ENCODE assay signal across 7 cellular contexts in the genomic region with DNA sequence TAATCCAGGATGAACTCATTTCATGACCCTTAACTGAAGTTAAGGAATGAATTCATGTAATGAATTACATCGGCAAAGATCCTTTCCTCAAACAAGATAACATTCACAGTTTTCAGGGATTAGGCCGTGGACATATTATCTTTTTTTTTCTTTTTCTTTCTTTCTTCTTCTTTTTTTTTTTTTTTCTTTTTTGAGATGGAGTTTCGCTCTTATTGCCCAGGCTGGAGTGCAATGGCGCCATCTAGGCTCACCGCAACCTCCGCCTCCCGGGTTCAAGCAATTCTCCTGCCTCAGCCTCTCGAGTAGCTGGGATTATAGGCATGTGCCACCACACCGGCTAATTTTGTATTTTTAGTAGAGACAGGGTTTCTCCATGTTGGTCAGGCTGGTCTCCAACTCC. TPM values are rescaled to one million over a fixed set of nuclear protein-coding genes. Genes with fewer than 3 reads are reported as not detected.
"Had no signal": no experiment of that assay in that cellular context is flagged by ENCODE, and none has a peak within 500 bp of the region (broad histone marks: within the 10 kb centered on the region; RNA-seq: fewer than 3 reads in every experiment).

No MANE protein-coding gene starts in this region.

RNA-seq across cellular contexts. Expression of gene BCAN, which starts 10.8 kb away (rescaled TPM):
- total RNA-seq: activated CD4-positive, alpha-beta T cell treated with anti-CD3 and anti-CD28 coated beads, Interleukin-2, amount 10 ng/mL, durations not matched to agents 24 days and 14 days; activated T-helper 1 cell treated with anti-CD3 and anti-CD28 coated beads, Interleukin-12 subunit alpha, Interleukin-12 subunit beta, Interleukin-2, Interleukin-4 antibody, amounts not matched to agents 30 ng/mL and 10 ng/mL and 1 ng/mL, durations not matched to agents 14 hours and 24 hours and 36 hours; chondrocyte; T-cell had no signal

RNA-seq across cellular contexts. Expression of gene HAPLN2, which starts 11.9 kb away (rescaled TPM):
- total RNA-seq: activated B cell treated with CpG ODN at 0.5 μM for 24 hours; activated CD4-positive, alpha-beta T cell treated with anti-CD3 and anti-CD28 coated beads, Interleukin-2, amount 10 ng/mL, durations not matched to agents 24 days and 14 days; activated CD8-positive, alpha-beta memory T cell treated with anti-CD3 and anti-CD28 coated beads, Interleukin-2, amount 10 ng/mL, durations not matched to agents 7 days and 5 days; activated T-helper 1 cell treated with anti-CD3 and anti-CD28 coated beads, Interleukin-12 subunit alpha, Interleukin-12 subunit beta, Interleukin-2, Interleukin-4 antibody, amounts not matched to agents 30 ng/mL and 10 ng/mL and 1 ng/mL, durations not matched to agents 14 hours and 24 hours and 36 hours; breast epithelium; chondrocyte had no signal

RNA-seq across cellular contexts. Expression of gene NES, which starts 46.1 kb away (rescaled TPM):
- total RNA-seq: activated B cell treated with CpG ODN at 0.5 μM for 24 hours; activated CD8-positive, alpha-beta memory T cell treated with anti-CD3 and anti-CD28 coated beads, Interleukin-2, amount 10 ng/mL, durations not matched to agents 7 days and 5 days; activated T-helper 1 cell treated with anti-CD3 and anti-CD28 coated beads, Interleukin-12 subunit alpha, Interleukin-12 subunit beta, Interleukin-2, Interleukin-4 antibody, amounts not matched to agents 30 ng/mL and 10 ng/mL and 1 ng/mL, durations not matched to agents 14 hours and 24 hours and 36 hours had no signal
